15 cellular contexts compared by ENCODE assay signal in genomic region chr3:142958707-142959106, GRCh38. TPM values are rescaled to one million over a fixed set of nuclear protein-coding genes. Genes with fewer than 3 reads are reported as not detected.
A peak's percentile ranks its signal among the peaks of the same experiment; 100 is the strongest.
DNase-seq lines count a peak whose midpoint lies in the region; ATAC-seq and TF ChIP-seq lines count a peak whose summit lies in the region.
"Had no signal": no experiment of that assay in that cellular context is flagged by ENCODE, and none has a peak within 500 bp of the region (broad histone marks: within the 10 kb centered on the region; RNA-seq: fewer than 3 reads in every experiment).

No MANE protein-coding gene starts in this region.

- H3K4me1 ChIP-seq in foreskin keratinocyte: peaks cover 5% of the 10 kb centered on the region

- peaks cover 45% of the 10 kb centered on the region for H3K27me3 ChIP-seq in foreskin keratinocyte
- H3K27me3 ChIP-seq: uterus had no signal

- peak; percentile 99 for ATAC-seq in foreskin keratinocyte
- no peak for ATAC-seq in HG03045 (IDR thresholded peaks at IDR 0.05; ENCODE audit: unreplicated experiment)
- ATAC-seq in GM21515 (IDR thresholded peaks at IDR 0.05; ENCODE audit: unreplicated experiment): no peak
- ATAC-seq: natural killer cell had no signal

- peak; percentile 74 for DNase-seq in activated effector memory CD4-positive, alpha-beta T cell treated with anti-CD3 and anti-CD28 coated beads, Interleukin-2, amount 50 U/mL, for 16 hours
- no peak for DNase-seq in activated effector memory CD4-positive, alpha-beta T cell treated with Interleukin-2 at 50 U/mL for 16 hours
- DNase-seq in RPMI7951 (ENCODE audit: low read depth) (peak; percentile 30), foreskin keratinocyte (peak; percentile 94 to 96), DMS114 treated with DMSO at 0.1 percent for 48 hours (lab: John Stamatoyannopoulos, UW; ENCODE audit: unreplicated experiment) (no peak)
- peak; percentile 16 to 39 for DNase-seq in stimulated activated CD4-positive, alpha-beta T cell treated with anti-CD3 and anti-CD28 coated beads, Interleukin-4, amount 100 ng/mL, for 4 hours
- DNase-seq: C1 segment of cervical spinal cord, Kasumi-1, natural killer cell, NCI-H446 treated with DMSO at 0.1 percent for 48 hours, uterus had no signal

- peak; percentile 57 for TF ChIP-seq CTCF in foreskin keratinocyte (conservative IDR thresholded peaks at IDR 0.05)

- no peak overlapping the region for H3K27ac ChIP-seq in foreskin keratinocyte
- H3K27ac ChIP-seq: uterus had no signal

RNA-seq across cellular contexts. Expression of gene PAQR9, which starts 4.8 kb away (rescaled TPM):
- total RNA-seq in RPMI7951 (2014; rRNA removed; shearing (Covaris generic)): not detected in 2 replicates
- not detected in 2 replicates for total RNA-seq in foreskin keratinocyte
- not detected in 2 replicates for polyA plus RNA-seq in foreskin keratinocyte
- total RNA-seq: activated T-helper 1 cell treated with anti-CD3 and anti-CD28 coated beads, Interleukin-12 subunit alpha, Interleukin-12 subunit beta, Interleukin-2, Interleukin-4 antibody, amounts not matched to agents 30 ng/mL and 10 ng/mL and 1 ng/mL, durations not matched to agents 14 hours and 24 hours and 36 hours; natural killer cell; T-helper 1 cell treated with Interleukin-12 subunit alpha and Interleukin-12 subunit beta and Interleukin-4 antibody, amounts not matched to agents 30 ng/mL and 1 ng/mL, for 36 hours had no signal

RNA-seq across cellular contexts. Expression of gene U2SURP, which starts 42.7 kb away (rescaled TPM):
- total RNA-seq in RPMI7951 (2014; rRNA removed; shearing (Covaris generic)): 64.3 and 84.7 TPM in 2 replicates
- total RNA-seq in foreskin keratinocyte: 98.4 and 98.5 TPM in 2 replicates
- 27.5 and 35.2 TPM in 2 replicates for polyA plus RNA-seq in foreskin keratinocyte

Comparison
In these comparisons a context has a peak if more than half of its experiments do, and no peak if none do; other contexts are left out.
1. DNase-seq: peak in activated effector memory CD4-positive, alpha-beta T cell treated with anti-CD3 and anti-CD28 coated beads, Interleukin-2, amount 50 U/mL, for 16 hours (single experiment), RPMI7951 (single experiment), foreskin keratinocyte (2 of 2) and stimulated activated CD4-positive, alpha-beta T cell treated with anti-CD3 and anti-CD28 coated beads, Interleukin-4, amount 100 ng/mL, for 4 hours (2 of 2); none in activated effector memory CD4-positive, alpha-beta T cell treated with Interleukin-2 at 50 U/mL for 16 hours (single experiment) and DMS114 treated with DMSO at 0.1 percent for 48 hours (single experiment).